Comparison of ENCODE assay signal across 17 cellular contexts in genomic region chr2:6977786-6978185, GRCh38.
DNase-seq lines count a peak whose midpoint lies in the region; ATAC-seq and TF ChIP-seq lines count a peak whose summit lies in the region.
"Had no signal": no experiment of that assay in that cellular context is flagged by ENCODE, and none has a peak within 500 bp of the region (broad histone marks: within the 10 kb centered on the region; RNA-seq: fewer than 3 reads in every experiment).

No MANE protein-coding gene starts in this region.

- no peak overlapping the region for H3K14ac ChIP-seq in mesenchymal stem cell (ENCODE audit: low read length in 2 of 2)

- no peak overlapping the region for H3K4ac ChIP-seq in mesenchymal stem cell (ENCODE audit: low read depth in 1 of 2, low read length in 2 of 2)

- H3K23ac ChIP-seq in mesenchymal stem cell (ENCODE audit: low read length in 2 of 2): no peak overlapping the region

- H3K4me1 ChIP-seq in mesenchymal stem cell (ENCODE audit: control insufficient read depth, insufficient read depth, low read depth, low read length): no peaks in the 10 kb centered on the region
- peaks cover 6 to 22% (median 15%) of the 10 kb centered on the region in 4 donors for H3K4me1 ChIP-seq in transverse colon

- H3K27ac ChIP-seq in VCaP (peak overlapping the region; percentile 82), dorsolateral prefrontal cortex (peak overlapping the region in 47 of 59 donors; percentile 8 to 87 (median 58)), mesenchymal stem cell (ENCODE audit: low read length, poor library complexity, severe bottlenecking) (no peak overlapping the region), transverse colon (peak overlapping the region; percentile 38 to 73 (median 66))
- H3K27ac ChIP-seq: cardiac muscle cell had no signal

- TF ChIP-seq CTCF in VCaP (conservative IDR thresholded peaks at IDR 0.05) (no peak), dorsolateral prefrontal cortex (IDR thresholded peaks at IDR 0.05 in 54 of 56, conservative IDR thresholded peaks at IDR 0.05 in 2 of 56; ENCODE audit: low read depth in 1 of 56, partially characterized antibody in 56 of 56) (no peak), transverse colon (IDR thresholded peaks at IDR 0.05) (no peak)

- no peak overlapping the region for H3K18ac ChIP-seq in mesenchymal stem cell (ENCODE audit: low read depth in 1 of 2, low read length in 2 of 2)

- H2BK120ac ChIP-seq in mesenchymal stem cell (ENCODE audit: low read depth, low read length): no peak overlapping the region

- no peak overlapping the region for H2BK12ac ChIP-seq in mesenchymal stem cell (ENCODE audit: low read length in 2 of 2)

- H2BK15ac ChIP-seq in mesenchymal stem cell (ENCODE audit: low read depth, poor library complexity, severe bottlenecking): no peak overlapping the region

- H3K4me3 ChIP-seq in dorsolateral prefrontal cortex (peak overlapping the region in 1 of 59 donors; percentile 46), mesenchymal stem cell (ENCODE audit: insufficient read depth in 1 of 2, low read depth in 1 of 2, low read length in 2 of 2) (no peak overlapping the region), transverse colon (no peak overlapping the region)
- H3K4me3 ChIP-seq: cardiac muscle cell, heart right ventricle had no signal

- H4K91ac ChIP-seq in mesenchymal stem cell (ENCODE audit: low read length): no peak overlapping the region

- 91% methylated on average over 4 of the region's 4 CpGs for WGBS in mesenchymal stem cell
- 40 to 48% methylated on average over 2 to 4 of the region's 4 CpGs for WGBS in transverse colon (ENCODE audit: low coverage in 1 of 2), 2 donors

- no peak for TF ChIP-seq EP300 in transverse colon (IDR thresholded peaks at IDR 0.05; ENCODE audit: low read depth)

- DNase-seq in dorsolateral prefrontal cortex: no peak
- peak; percentile 25 for DNase-seq in mesenchymal stem cell
- no peak for DNase-seq in transverse colon
- no peak for DNase-seq in left lobe of liver (ENCODE audit: low spot score)
- DNase-seq: activated CD4-positive, alpha-beta memory T cell treated with anti-CD3 and anti-CD28 coated beads, Interleukin-2, amount 10 ng/mL, durations not matched to agents 7 days and 5 days; activated CD8-positive, alpha-beta memory T cell treated with anti-CD3 and anti-CD28 coated beads, Interleukin-2, amount 50 U/mL, for 4 hours; activated naive CD4-positive, alpha-beta T cell treated with anti-CD3 and anti-CD28 coated beads, Interleukin-2, amount 10 ng/mL, durations not matched to agents 7 days and 5 days; amniotic stem cell; DND-41; endodermal cell; GF-D8; stimulated activated CD4-positive, alpha-beta T cell treated with anti-CD3 and anti-CD28 coated beads, Interleukin-4, amount 100 ng/mL, for 24 hours had no signal

- no peaks in the 10 kb centered on the region for H3K36me3 ChIP-seq in mesenchymal stem cell (ENCODE audit: control insufficient read depth in 1 of 2, insufficient read depth in 2 of 2, low read depth in 1 of 2, low read length in 2 of 2)
- H3K36me3 ChIP-seq in transverse colon: no peaks in the 10 kb centered on the region
- H3K36me3 ChIP-seq: cardiac muscle cell had no signal

- in situ Hi-C loops in transverse colon (cut with MboI; ENCODE audit: low pct_ligation_motif_present in 1 of 4, low pct_unique_long_range_greater_than_20kb in 1 of 4, low sequenced_read_pairs in 3 of 4): no loop called here

- no peak overlapping the region for H3K9ac ChIP-seq in mesenchymal stem cell (ENCODE audit: low read length)

- H2AK5ac ChIP-seq in mesenchymal stem cell (ENCODE audit: low read length, severe bottlenecking): no peak overlapping the region

- no peaks in the 10 kb centered on the region for H3K79me1 ChIP-seq in mesenchymal stem cell (replicated peaks; ENCODE audit: low read length, poor library complexity, severe bottlenecking)

- no peaks in the 10 kb centered on the region for H3K27me3 ChIP-seq in dorsolateral prefrontal cortex
- no peaks in the 10 kb centered on the region for H3K27me3 ChIP-seq in mesenchymal stem cell (ENCODE audit: control insufficient read depth in 1 of 2, insufficient read depth in 1 of 2, low read length in 2 of 2)
- no peaks in the 10 kb centered on the region for H3K27me3 ChIP-seq in transverse colon
- H3K27me3 ChIP-seq: cardiac muscle cell, heart right ventricle had no signal

- ATAC-seq in left lobe of liver: no peak
- ATAC-seq in GM19397 (IDR thresholded peaks at IDR 0.05; ENCODE audit: unreplicated experiment): no peak
- ATAC-seq in HG02571 (IDR thresholded peaks at IDR 0.05; ENCODE audit: unreplicated experiment): no peak

- no peak overlapping the region for H2AFZ ChIP-seq in mesenchymal stem cell (ENCODE audit: low read depth, low read length)

- no peak for TF ChIP-seq POLR2A in transverse colon (IDR thresholded peaks at IDR 0.05)

- intact Hi-C loops in dorsolateral prefrontal cortex (cut with DNase I) (no loop called here), transverse colon (cut with DNase I; ENCODE audit: low total_unique reads) (no loop called here)

- no peaks in the 10 kb centered on the region for H3K9me3 ChIP-seq in mesenchymal stem cell (ENCODE audit: control insufficient read depth, low read length)
- no peaks in the 10 kb centered on the region for H3K9me3 ChIP-seq in transverse colon
- H3K9me3 ChIP-seq: heart right ventricle had no signal

- H4K8ac ChIP-seq in mesenchymal stem cell (ENCODE audit: low read length): no peak overlapping the region

- H2BK5ac ChIP-seq in mesenchymal stem cell (ENCODE audit: low read depth, low read length, poor library complexity, severe bottlenecking): no peak overlapping the region

- H3K4me2 ChIP-seq in mesenchymal stem cell (ENCODE audit: low read length, poor library complexity, severe bottlenecking): no peak overlapping the region
